7 cellular contexts compared by ENCODE assay signal in genomic region chr17:15831182-15831581, GRCh38.
DNase-seq lines count a peak whose midpoint lies in the region; ATAC-seq and TF ChIP-seq lines count a peak whose summit lies in the region.
"Not testable (repeated sequence)": the region's sequence is repeated elsewhere in the genome, so short reads cannot be mapped to it uniquely, and the experiment has no call there.

No MANE protein-coding gene starts in this region.

- TF ChIP-seq CTCF in OCI-LY3 (IDR thresholded peaks at IDR 0.05; ENCODE audit: low read depth, low read length); foreskin fibroblast (IDR thresholded peaks at IDR 0.05; ENCODE audit: low read depth, low read length): not testable (repeated sequence)

- H2AFZ ChIP-seq in OCI-LY3 (ENCODE audit: low read depth, low read length), result not testable (repeated sequence)

- H3K4me3 Mint-ChIP-seq in activated T-helper 2 cell treated with anti-CD3 and anti-CD28 coated beads, Interferon-gamma antibody, Interleukin-2, Interleukin-4, amounts not matched to agents 10 μg/mL and 5 μg/mL and 100 μg/mL, durations not matched to agents 14 hours and 24 hours and 36 hours (ENCODE audit: low read depth), result not testable (repeated sequence)

- not testable (repeated sequence) for DNase-seq in activated T-helper 2 cell treated with anti-CD3 and anti-CD28 coated beads, Interferon-gamma antibody, Interleukin-2, Interleukin-4, amounts not matched to agents 10 μg/mL and 5 μg/mL and 100 μg/mL, durations not matched to agents 14 hours and 24 hours and 36 hours (ENCODE audit: low spot score)
- DNase-seq in foreskin fibroblast, result peak; percentile 36 to 63

- H3K36me3 Mint-ChIP-seq in activated T-helper 2 cell treated with anti-CD3 and anti-CD28 coated beads, Interferon-gamma antibody, Interleukin-2, Interleukin-4, amounts not matched to agents 10 μg/mL and 5 μg/mL and 100 μg/mL, durations not matched to agents 14 hours and 24 hours and 36 hours (ENCODE audit: low read depth), result not testable (repeated sequence)

- H3K9ac ChIP-seq in OCI-LY3 (ENCODE audit: low read length), result not testable (repeated sequence)

- intact Hi-C loops in activated T-helper 2 cell treated with anti-CD3 and anti-CD28 coated beads, Interferon-gamma antibody, Interleukin-2, Interleukin-4, amounts not matched to agents 10 μg/mL and 5 μg/mL and 100 μg/mL, durations not matched to agents 14 hours and 24 hours and 36 hours (cut with micrococcal nuclease), result loop anchor here (1.0 to 5.0 kb wide), 3 partner anchors 56 to 168 kb away; partner anchors contain the start of genes TTC19 and ZSWIM7

- peak overlapping the region; percentile 79 for H3K4me2 ChIP-seq in OCI-LY3 (ENCODE audit: low read length)

- H3K27me3 ChIP-seq in OCI-LY3 (ENCODE audit: low read depth, low read length), result not testable (repeated sequence)

- H3K79me2 ChIP-seq in OCI-LY3 (ENCODE audit: low read length), result not testable (repeated sequence)

- H3K27ac ChIP-seq in OCI-LY3 (ENCODE audit: low read length), result peak overlapping the region; percentile 79

- H4K20me1 ChIP-seq in OCI-LY3 (ENCODE audit: insufficient read depth, low read length), result not testable (repeated sequence)

- H3K4me3 ChIP-seq in OCI-LY3 (ENCODE audit: low read length), result peak overlapping the region; percentile 49
- H3K4me3 ChIP-seq in foreskin fibroblast (ENCODE audit: low read depth in 1 of 2, low read length in 2 of 2), result not testable (repeated sequence)

- not testable (repeated sequence) for H3K9me3 ChIP-seq in OCI-LY3 (ENCODE audit: insufficient read depth, low read length)

- H3K4me1 ChIP-seq in OCI-LY3 (ENCODE audit: low read length), result peaks cover 17% of the 10 kb centered on the region

- peak overlapping the region; percentile 74 for H3K27ac Mint-ChIP-seq in activated T-helper 2 cell treated with anti-CD3 and anti-CD28 coated beads, Interferon-gamma antibody, Interleukin-2, Interleukin-4, amounts not matched to agents 10 μg/mL and 5 μg/mL and 100 μg/mL, durations not matched to agents 14 hours and 24 hours and 36 hours

- ATAC-seq in GM18499 (IDR thresholded peaks at IDR 0.05; ENCODE audit: insufficient read depth, unreplicated experiment) (peak; percentile 95), GM19463 (IDR thresholded peaks at IDR 0.05; ENCODE audit: unreplicated experiment) (peak; percentile 92), HG02678 (IDR thresholded peaks at IDR 0.05; ENCODE audit: unreplicated experiment) (peak; percentile 91), HG03432 (IDR thresholded peaks at IDR 0.05; ENCODE audit: unreplicated experiment) (peak; percentile 96)

- not testable (repeated sequence) for H3K9me3 Mint-ChIP-seq in activated T-helper 2 cell treated with anti-CD3 and anti-CD28 coated beads, Interferon-gamma antibody, Interleukin-2, Interleukin-4, amounts not matched to agents 10 μg/mL and 5 μg/mL and 100 μg/mL, durations not matched to agents 14 hours and 24 hours and 36 hours

- H3K36me3 ChIP-seq in OCI-LY3 (replicated peaks; ENCODE audit: low read depth, low read length), result not testable (repeated sequence)

- peaks cover 30% of the 10 kb centered on the region for H3K4me1 Mint-ChIP-seq in activated T-helper 2 cell treated with anti-CD3 and anti-CD28 coated beads, Interferon-gamma antibody, Interleukin-2, Interleukin-4, amounts not matched to agents 10 μg/mL and 5 μg/mL and 100 μg/mL, durations not matched to agents 14 hours and 24 hours and 36 hours (ENCODE audit: low read depth)

- not testable (repeated sequence) for H3K27me3 Mint-ChIP-seq in activated T-helper 2 cell treated with anti-CD3 and anti-CD28 coated beads, Interferon-gamma antibody, Interleukin-2, Interleukin-4, amounts not matched to agents 10 μg/mL and 5 μg/mL and 100 μg/mL, durations not matched to agents 14 hours and 24 hours and 36 hours (ENCODE audit: low read depth)
